ENCODE assay signal across 16 cellular contexts in genomic region chr5:60510049-60510448, GRCh38.
"Had no signal": no experiment of that assay in that cellular context is flagged by ENCODE, and none has a peak within 500 bp of the region (broad histone marks: within the 10 kb centered on the region; RNA-seq: fewer than 3 reads in every experiment).

No MANE protein-coding gene starts in this region.

- H3K27me3 Mint-ChIP-seq: T-helper 17 cell had no signal

- H3K27me3 ChIP-seq: pancreas, stomach, testis, upper lobe of right lung had no signal

- H3K36me3 ChIP-seq: pancreas, stomach, upper lobe of right lung had no signal

- H3K27ac ChIP-seq: pancreas, testis, upper lobe of right lung had no signal

- ATAC-seq: left ventricle myocardium superior, pancreas, T-helper 17 cell, upper lobe of right lung had no signal

- H3K4me1 Mint-ChIP-seq: activated CD4-positive, alpha-beta T cell treated with anti-CD3 and anti-CD28 coated beads, Interleukin-2, amount 10 ng/mL, durations not matched to agents 24 days and 14 days; neural crest cell; T-helper 17 cell had no signal

- H3K4me3 Mint-ChIP-seq: activated CD4-positive, alpha-beta T cell treated with anti-CD3 and anti-CD28 coated beads, Interleukin-2, amount 10 ng/mL, durations not matched to agents 24 days and 14 days; activated naive CD4-positive, alpha-beta T cell treated with anti-CD3 and anti-CD28 coated beads for 36 hours; activated T-helper 1 cell treated with anti-CD3 and anti-CD28 coated beads, Interleukin-12 subunit alpha, Interleukin-12 subunit beta, Interleukin-2, Interleukin-4 antibody, amounts not matched to agents 30 ng/mL and 10 ng/mL and 1 ng/mL, durations not matched to agents 14 hours and 24 hours and 36 hours; endodermal cell; neural crest cell; T-helper 17 cell had no signal

- H3K27ac Mint-ChIP-seq: activated CD4-positive, alpha-beta T cell treated with anti-CD3 and anti-CD28 coated beads, Interleukin-2, amount 10 ng/mL, durations not matched to agents 24 days and 14 days; activated naive CD4-positive, alpha-beta T cell treated with anti-CD3 and anti-CD28 coated beads for 36 hours; activated T-helper 1 cell treated with anti-CD3 and anti-CD28 coated beads, Interleukin-12 subunit alpha, Interleukin-12 subunit beta, Interleukin-2, Interleukin-4 antibody, amounts not matched to agents 30 ng/mL and 10 ng/mL and 1 ng/mL, durations not matched to agents 14 hours and 24 hours and 36 hours; endodermal cell; T-helper 17 cell had no signal

- H3K4me3 ChIP-seq: pancreas, stomach, testis, upper lobe of right lung had no signal

- H3K9me3 ChIP-seq: pancreas, stomach, testis, upper lobe of right lung had no signal

- H3K4me1 ChIP-seq: pancreas, testis, upper lobe of right lung had no signal

- H3K9me3 Mint-ChIP-seq: activated CD4-positive, alpha-beta T cell treated with anti-CD3 and anti-CD28 coated beads, Interleukin-2, amount 10 ng/mL, durations not matched to agents 24 days and 14 days; activated naive CD4-positive, alpha-beta T cell treated with anti-CD3 and anti-CD28 coated beads for 36 hours; activated T-helper 1 cell treated with anti-CD3 and anti-CD28 coated beads, Interleukin-12 subunit alpha, Interleukin-12 subunit beta, Interleukin-2, Interleukin-4 antibody, amounts not matched to agents 30 ng/mL and 10 ng/mL and 1 ng/mL, durations not matched to agents 14 hours and 24 hours and 36 hours; endodermal cell; neural crest cell had no signal

- DNase-seq: activated CD4-positive, alpha-beta T cell treated with anti-CD3 and anti-CD28 coated beads, Interleukin-2, amount 10 ng/mL, durations not matched to agents 24 days and 14 days; activated CD4-positive, CD25-positive, alpha-beta regulatory T cell; activated naive CD4-positive, alpha-beta T cell treated with anti-CD3 and anti-CD28 coated beads for 36 hours; endodermal cell; erythroblast; kidney; left ventricle myocardium superior; mesendoderm; pancreas; stimulated activated CD4-positive, alpha-beta T cell treated with anti-CD3 and anti-CD28 coated beads, Interleukin-1b, Interleukin-23, amount 100 ng/mL, for 48 hours; stomach; T-helper 17 cell; testis; upper lobe of right lung had no signal
